8 cellular contexts compared by ENCODE assay signal in genomic region chr16:85718682-85719081, GRCh38. TPM values are rescaled to one million over a fixed set of nuclear protein-coding genes. Genes with fewer than 3 reads are reported as not detected.
DNase-seq lines count a peak whose midpoint lies in the region; ATAC-seq and TF ChIP-seq lines count a peak whose summit lies in the region.

No MANE protein-coding gene starts in this region.

- H3K4me1 ChIP-seq in cardiac muscle cell (ENCODE audit: low read depth) (peaks cover 11% of the 10 kb centered on the region), transverse colon (peaks cover 0 to 19% (median 3%) of the 10 kb centered on the region in 4 donors)

- intact Hi-C loops in Right ventricle myocardium inferior (cut with DNase I): loop anchor here (1.0 to 10.0 kb wide), 4 partner anchors 59 to 441 kb away; no protein-coding TSS in a partner anchor
- intact Hi-C loops in transverse colon (cut with DNase I; ENCODE audit: low total_unique reads): loop anchor here (2.0 to 10.0 kb wide), 4 partner anchors 102 to 604 kb away; partner anchors contain the start of gene CIBAR2
- intact Hi-C loops in CD14-positive monocyte (cut with micrococcal nuclease): loop anchor here in 1 of 2 donors (5.0 to 10.0 kb wide), 2 partner anchors 39 to 424 kb away; no protein-coding TSS in a partner anchor

- H3K9me3 Mint-ChIP-seq in CD14-positive monocyte: peaks cover 0 to 4% (median 0%) of the 10 kb centered on the region in 7 donors

- peaks cover 5 to 12% of the 10 kb centered on the region in 2 donors for H3K36me3 Mint-ChIP-seq in CD14-positive monocyte

- WGBS in transverse colon (ENCODE audit: low coverage in 1 of 2), 2 donors: 38% methylated on average over 11 of the region's 11 CpGs; no CpG with 5 or more reads in 1 of the 2 donors

- ATAC-seq in Right ventricle myocardium inferior (no peak), GM21576 (IDR thresholded peaks at IDR 0.05; ENCODE audit: unreplicated experiment) (no peak)

- H3K27me3 ChIP-seq in cardiac muscle cell: peaks cover 26% of the 10 kb centered on the region
- H3K27me3 ChIP-seq in transverse colon: no peaks in the 10 kb centered on the region

- H3K27ac ChIP-seq in cardiac muscle cell: no peak overlapping the region
- no peak overlapping the region for H3K27ac ChIP-seq in transverse colon

- peak in 1 of 2 donors; percentile 41 for DNase-seq in cardiac muscle cell (ENCODE audit: low read depth in 1 of 2, low spot score in 1 of 2)
- no peak for DNase-seq in Right ventricle myocardium inferior (ENCODE audit: missing footprints)
- DNase-seq in NCI-H82 (lab: John Stamatoyannopoulos, UW): peak; percentile 63
- no peak for DNase-seq in fibroblast of mammary gland (ENCODE audit: low read depth)
- DNase-seq in transverse colon: peak; percentile 28
- no peak for DNase-seq in CD14-positive monocyte (ENCODE audit: low spot score)
- DNase-seq in stimulated activated CD4-positive, alpha-beta T cell treated with anti-CD3 and anti-CD28 coated beads, Interleukin-12 subunit alpha, Interleukin-12 subunit beta, amount 100 ng/mL, for 4 hours: no peak

- H3K4me1 Mint-ChIP-seq in CD14-positive monocyte: peaks cover 16% of the 10 kb centered on the region

- no peak overlapping the region for H3K27ac Mint-ChIP-seq in CD14-positive monocyte

- peaks cover 0 to 12% (median 7%) of the 10 kb centered on the region in 3 donors for H3K27me3 Mint-ChIP-seq in CD14-positive monocyte (ENCODE audit: low read depth in 3 of 3)

- H3K36me3 ChIP-seq in cardiac muscle cell (no peaks in the 10 kb centered on the region), transverse colon (no peaks in the 10 kb centered on the region)

- in situ Hi-C loops in transverse colon (cut with MboI; ENCODE audit: low pct_ligation_motif_present in 1 of 4, low pct_unique_long_range_greater_than_20kb in 1 of 4, low sequenced_read_pairs in 3 of 4): loop anchor here in 2 of 4 donors (25.0 kb wide), 2 partner anchors 306 to 431 kb away; no protein-coding TSS in a partner anchor

- H3K4me3 Mint-ChIP-seq in CD14-positive monocyte: no peak overlapping the region

- no peak for TF ChIP-seq EP300 in transverse colon (IDR thresholded peaks at IDR 0.05; ENCODE audit: low read depth)

- TF ChIP-seq CTCF in cardiac muscle cell (IDR thresholded peaks at IDR 0.05; ENCODE audit: low read depth, low read length) (peak; percentile 58), fibroblast of mammary gland (conservative IDR thresholded peaks at IDR 0.05; ENCODE audit: control insufficient read depth, insufficient read depth, low read depth, low read length) (peak; percentile 42), transverse colon (IDR thresholded peaks at IDR 0.05) (peak; percentile 36 to 54 (median 46)), CD14-positive monocyte (IDR thresholded peaks at IDR 0.05) (no peak)

- H3K4me3 ChIP-seq in cardiac muscle cell: no peak overlapping the region
- H3K4me3 ChIP-seq in fibroblast of mammary gland (ENCODE audit: control insufficient read depth, low read depth, low read length): no peak overlapping the region
- H3K4me3 ChIP-seq in transverse colon: no peak overlapping the region

- H3K9me3 ChIP-seq in cardiac muscle cell (ENCODE audit: low read depth) (no peaks in the 10 kb centered on the region), transverse colon (no peaks in the 10 kb centered on the region)

- no peak for TF ChIP-seq POLR2A in transverse colon (IDR thresholded peaks at IDR 0.05)

RNA-seq across cellular contexts. Expression of gene GINS2, which starts 29.9 kb away (rescaled TPM):
- total RNA-seq in cardiac muscle cell (8.9 and 17.9 TPM in 2 replicates), Right ventricle myocardium inferior (1.4 TPM), transverse colon (1 to 10 TPM in 2 of 4 donors, under 1 TPM in 1, not detected in 1; 1.00 to 4.4 (median 1.2) TPM)
- polyA plus RNA-seq in cardiac muscle cell (15.8 and 26.5 TPM in 2 replicates), CD14-positive monocyte (under 1 TPM in 1 of 2 donors, not detected in 1; 0.28 TPM)

RNA-seq across cellular contexts. Expression of gene C16orf74, which starts 32.2 kb away (rescaled TPM):
- total RNA-seq in cardiac muscle cell (30.9 and 49.7 TPM in 2 replicates), Right ventricle myocardium inferior (0.95 TPM), transverse colon (1 to 10 TPM in 1 of 4 donors, under 1 TPM in 1, not detected in 2; 0.27 to 7.0 TPM)
- polyA plus RNA-seq in cardiac muscle cell (37.9 and 46.8 TPM in 2 replicates), CD14-positive monocyte (10 to 100 TPM; 24.1 to 26.6 TPM)

Comparison
In these comparisons a context has a peak if more than half of its experiments do, and no peak if none do; other contexts are left out.
1. DNase-seq: peak in NCI-H82 (single experiment) and transverse colon (single experiment); none in Right ventricle myocardium inferior (single experiment), fibroblast of mammary gland (single experiment), CD14-positive monocyte (single experiment) and stimulated activated CD4-positive, alpha-beta T cell treated with anti-CD3 and anti-CD28 coated beads, Interleukin-12 subunit alpha, Interleukin-12 subunit beta, amount 100 ng/mL, for 4 hours (single experiment).